Comparison of ENCODE assay signal across 1 cellular context in the genomic region with DNA sequence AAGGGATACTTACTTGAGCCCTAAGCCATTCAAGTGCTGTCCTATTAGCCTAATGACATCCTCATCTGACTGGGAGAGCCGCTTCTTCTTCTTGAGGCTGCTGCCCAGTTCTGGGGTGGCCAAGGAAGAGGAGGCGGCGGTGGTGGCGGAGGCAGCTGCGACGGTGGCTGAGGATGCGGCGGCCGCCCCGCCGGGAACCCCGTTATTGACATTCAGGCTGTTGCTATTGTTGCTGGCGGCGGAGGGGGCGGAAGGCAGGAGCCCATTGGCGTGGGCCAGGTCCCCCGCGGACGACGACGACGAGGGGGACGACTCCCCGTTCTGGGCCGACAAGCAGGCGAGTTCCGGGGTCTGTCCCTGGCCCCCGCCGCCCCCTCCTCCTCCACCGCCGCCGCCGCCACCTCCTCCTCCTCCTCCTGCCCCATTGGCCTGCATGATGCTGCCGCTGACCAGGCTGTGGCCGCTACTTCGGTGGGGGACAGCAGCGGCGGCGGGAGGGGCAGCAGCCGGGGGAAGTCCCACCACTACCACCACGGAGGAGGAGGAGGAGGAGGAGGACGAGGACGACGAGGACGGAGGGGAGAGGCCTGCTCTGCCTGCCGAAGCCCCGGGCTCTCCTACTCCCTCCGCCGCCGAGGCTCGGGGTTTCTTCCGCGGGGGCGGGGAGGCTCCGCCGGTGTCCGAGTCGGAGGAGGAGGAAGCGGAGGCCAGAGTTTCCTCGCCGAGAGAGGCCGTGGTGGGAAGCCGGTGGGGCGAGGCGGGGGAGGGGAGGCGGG.
TF ChIP-seq lines count a peak whose summit lies in the region.

No MANE protein-coding gene starts in this region.

TF ChIP-seq in K562, 482 proteins besides CTCF, POLR2A, EP300 and RAD21 (continued from another document and continues in another):
- TF ChIP-seq NR0B1 (IDR thresholded peaks at IDR 0.05; ENCODE audit: partially characterized antibody) = no peak
- peak; percentile 63 to 68 for TF ChIP-seq MAZ (CRISPR knock-in tag; conservative IDR thresholded peaks at IDR 0.05 in 1 of 2, IDR thresholded peaks at IDR 0.05 in 1 of 2)
- TF ChIP-seq, protein P1, sequence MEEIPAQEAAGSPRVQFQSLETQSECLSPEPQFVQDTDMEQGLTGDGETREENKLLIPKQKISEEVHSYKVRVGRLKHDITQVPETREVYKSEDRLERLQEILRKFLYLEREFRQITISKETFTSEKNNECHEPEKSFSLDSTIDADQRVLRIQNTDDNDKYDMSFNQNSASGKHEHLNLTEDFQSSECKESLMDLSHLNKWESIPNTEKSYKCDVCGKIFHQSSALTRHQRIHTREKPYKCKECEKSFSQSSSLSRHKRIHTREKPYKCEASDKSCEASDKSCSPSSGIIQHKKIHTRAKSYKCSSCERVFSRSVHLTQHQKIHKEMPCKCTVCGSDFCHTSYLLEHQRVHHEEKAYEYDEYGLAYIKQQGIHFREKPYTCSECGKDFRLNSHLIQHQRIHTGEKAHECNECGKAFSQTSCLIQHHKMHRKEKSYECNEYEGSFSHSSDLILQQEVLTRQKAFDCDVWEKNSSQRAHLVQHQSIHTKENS (CRISPR knock-in tag; IDR thresholded peaks at IDR 0.05) = no peak
- peak; percentile 4; the same call in 1 of the 2 replicates for TF ChIP-seq SUPT5H (IDR thresholded peaks at IDR 0.05)
- no peak; the same call in 1 of the 2 replicates for TF ChIP-seq ETV5 (CRISPR knock-in tag; IDR thresholded peaks at IDR 0.05; ENCODE audit: low read depth)
- TF ChIP-seq HDAC6 (IDR thresholded peaks at IDR 0.05; ENCODE audit: low read depth, low read length) = no peak
- no peak for TF ChIP-seq PTRF (tag; IDR thresholded peaks at IDR 0.05)
- TF ChIP-seq BHLHE40 (IDR thresholded peaks at IDR 0.05; ENCODE audit: low read length) = no peak
- TF ChIP-seq, protein P2, sequence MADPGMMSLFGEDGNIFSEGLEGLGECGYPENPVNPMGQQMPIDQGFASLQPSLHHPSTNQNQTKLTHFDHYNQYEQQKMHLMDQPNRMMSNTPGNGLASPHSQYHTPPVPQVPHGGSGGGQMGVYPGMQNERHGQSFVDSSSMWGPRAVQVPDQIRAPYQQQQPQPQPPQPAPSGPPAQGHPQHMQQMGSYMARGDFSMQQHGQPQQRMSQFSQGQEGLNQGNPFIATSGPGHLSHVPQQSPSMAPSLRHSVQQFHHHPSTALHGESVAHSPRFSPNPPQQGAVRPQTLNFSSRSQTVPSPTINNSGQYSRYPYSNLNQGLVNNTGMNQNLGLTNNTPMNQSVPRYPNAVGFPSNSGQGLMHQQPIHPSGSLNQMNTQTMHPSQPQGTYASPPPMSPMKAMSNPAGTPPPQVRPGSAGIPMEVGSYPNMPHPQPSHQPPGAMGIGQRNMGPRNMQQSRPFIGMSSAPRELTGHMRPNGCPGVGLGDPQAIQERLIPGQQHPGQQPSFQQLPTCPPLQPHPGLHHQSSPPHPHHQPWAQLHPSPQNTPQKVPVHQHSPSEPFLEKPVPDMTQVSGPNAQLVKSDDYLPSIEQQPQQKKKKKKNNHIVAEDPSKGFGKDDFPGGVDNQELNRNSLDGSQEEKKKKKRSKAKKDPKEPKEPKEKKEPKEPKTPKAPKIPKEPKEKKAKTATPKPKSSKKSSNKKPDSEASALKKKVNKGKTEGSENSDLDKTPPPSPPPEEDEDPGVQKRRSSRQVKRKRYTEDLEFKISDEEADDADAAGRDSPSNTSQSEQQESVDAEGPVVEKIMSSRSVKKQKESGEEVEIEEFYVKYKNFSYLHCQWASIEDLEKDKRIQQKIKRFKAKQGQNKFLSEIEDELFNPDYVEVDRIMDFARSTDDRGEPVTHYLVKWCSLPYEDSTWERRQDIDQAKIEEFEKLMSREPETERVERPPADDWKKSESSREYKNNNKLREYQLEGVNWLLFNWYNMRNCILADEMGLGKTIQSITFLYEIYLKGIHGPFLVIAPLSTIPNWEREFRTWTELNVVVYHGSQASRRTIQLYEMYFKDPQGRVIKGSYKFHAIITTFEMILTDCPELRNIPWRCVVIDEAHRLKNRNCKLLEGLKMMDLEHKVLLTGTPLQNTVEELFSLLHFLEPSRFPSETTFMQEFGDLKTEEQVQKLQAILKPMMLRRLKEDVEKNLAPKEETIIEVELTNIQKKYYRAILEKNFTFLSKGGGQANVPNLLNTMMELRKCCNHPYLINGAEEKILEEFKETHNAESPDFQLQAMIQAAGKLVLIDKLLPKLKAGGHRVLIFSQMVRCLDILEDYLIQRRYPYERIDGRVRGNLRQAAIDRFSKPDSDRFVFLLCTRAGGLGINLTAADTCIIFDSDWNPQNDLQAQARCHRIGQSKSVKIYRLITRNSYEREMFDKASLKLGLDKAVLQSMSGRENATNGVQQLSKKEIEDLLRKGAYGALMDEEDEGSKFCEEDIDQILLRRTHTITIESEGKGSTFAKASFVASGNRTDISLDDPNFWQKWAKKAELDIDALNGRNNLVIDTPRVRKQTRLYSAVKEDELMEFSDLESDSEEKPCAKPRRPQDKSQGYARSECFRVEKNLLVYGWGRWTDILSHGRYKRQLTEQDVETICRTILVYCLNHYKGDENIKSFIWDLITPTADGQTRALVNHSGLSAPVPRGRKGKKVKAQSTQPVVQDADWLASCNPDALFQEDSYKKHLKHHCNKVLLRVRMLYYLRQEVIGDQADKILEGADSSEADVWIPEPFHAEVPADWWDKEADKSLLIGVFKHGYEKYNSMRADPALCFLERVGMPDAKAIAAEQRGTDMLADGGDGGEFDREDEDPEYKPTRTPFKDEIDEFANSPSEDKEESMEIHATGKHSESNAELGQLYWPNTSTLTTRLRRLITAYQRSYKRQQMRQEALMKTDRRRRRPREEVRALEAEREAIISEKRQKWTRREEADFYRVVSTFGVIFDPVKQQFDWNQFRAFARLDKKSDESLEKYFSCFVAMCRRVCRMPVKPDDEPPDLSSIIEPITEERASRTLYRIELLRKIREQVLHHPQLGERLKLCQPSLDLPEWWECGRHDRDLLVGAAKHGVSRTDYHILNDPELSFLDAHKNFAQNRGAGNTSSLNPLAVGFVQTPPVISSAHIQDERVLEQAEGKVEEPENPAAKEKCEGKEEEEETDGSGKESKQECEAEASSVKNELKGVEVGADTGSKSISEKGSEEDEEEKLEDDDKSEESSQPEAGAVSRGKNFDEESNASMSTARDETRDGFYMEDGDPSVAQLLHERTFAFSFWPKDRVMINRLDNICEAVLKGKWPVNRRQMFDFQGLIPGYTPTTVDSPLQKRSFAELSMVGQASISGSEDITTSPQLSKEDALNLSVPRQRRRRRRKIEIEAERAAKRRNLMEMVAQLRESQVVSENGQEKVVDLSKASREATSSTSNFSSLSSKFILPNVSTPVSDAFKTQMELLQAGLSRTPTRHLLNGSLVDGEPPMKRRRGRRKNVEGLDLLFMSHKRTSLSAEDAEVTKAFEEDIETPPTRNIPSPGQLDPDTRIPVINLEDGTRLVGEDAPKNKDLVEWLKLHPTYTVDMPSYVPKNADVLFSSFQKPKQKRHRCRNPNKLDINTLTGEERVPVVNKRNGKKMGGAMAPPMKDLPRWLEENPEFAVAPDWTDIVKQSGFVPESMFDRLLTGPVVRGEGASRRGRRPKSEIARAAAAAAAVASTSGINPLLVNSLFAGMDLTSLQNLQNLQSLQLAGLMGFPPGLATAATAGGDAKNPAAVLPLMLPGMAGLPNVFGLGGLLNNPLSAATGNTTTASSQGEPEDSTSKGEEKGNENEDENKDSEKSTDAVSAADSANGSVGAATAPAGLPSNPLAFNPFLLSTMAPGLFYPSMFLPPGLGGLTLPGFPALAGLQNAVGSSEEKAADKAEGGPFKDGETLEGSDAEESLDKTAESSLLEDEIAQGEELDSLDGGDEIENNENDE (IDR thresholded peaks at IDR 0.05; ENCODE audit: low read depth, low read length) = no peak
- TF ChIP-seq HBP1 (CRISPR knock-in tag; IDR thresholded peaks at IDR 0.05) = no peak
- no peak for TF ChIP-seq PPARD (CRISPR knock-in tag; IDR thresholded peaks at IDR 0.05)
- no peak for TF ChIP-seq U2AF2 (optimal IDR thresholded peaks at IDR 0.05; ENCODE audit: low read depth, low read length)
- no peak for TF ChIP-seq ZNF133 (CRISPR knock-in tag; IDR thresholded peaks at IDR 0.05)
- TF ChIP-seq, protein P3, sequence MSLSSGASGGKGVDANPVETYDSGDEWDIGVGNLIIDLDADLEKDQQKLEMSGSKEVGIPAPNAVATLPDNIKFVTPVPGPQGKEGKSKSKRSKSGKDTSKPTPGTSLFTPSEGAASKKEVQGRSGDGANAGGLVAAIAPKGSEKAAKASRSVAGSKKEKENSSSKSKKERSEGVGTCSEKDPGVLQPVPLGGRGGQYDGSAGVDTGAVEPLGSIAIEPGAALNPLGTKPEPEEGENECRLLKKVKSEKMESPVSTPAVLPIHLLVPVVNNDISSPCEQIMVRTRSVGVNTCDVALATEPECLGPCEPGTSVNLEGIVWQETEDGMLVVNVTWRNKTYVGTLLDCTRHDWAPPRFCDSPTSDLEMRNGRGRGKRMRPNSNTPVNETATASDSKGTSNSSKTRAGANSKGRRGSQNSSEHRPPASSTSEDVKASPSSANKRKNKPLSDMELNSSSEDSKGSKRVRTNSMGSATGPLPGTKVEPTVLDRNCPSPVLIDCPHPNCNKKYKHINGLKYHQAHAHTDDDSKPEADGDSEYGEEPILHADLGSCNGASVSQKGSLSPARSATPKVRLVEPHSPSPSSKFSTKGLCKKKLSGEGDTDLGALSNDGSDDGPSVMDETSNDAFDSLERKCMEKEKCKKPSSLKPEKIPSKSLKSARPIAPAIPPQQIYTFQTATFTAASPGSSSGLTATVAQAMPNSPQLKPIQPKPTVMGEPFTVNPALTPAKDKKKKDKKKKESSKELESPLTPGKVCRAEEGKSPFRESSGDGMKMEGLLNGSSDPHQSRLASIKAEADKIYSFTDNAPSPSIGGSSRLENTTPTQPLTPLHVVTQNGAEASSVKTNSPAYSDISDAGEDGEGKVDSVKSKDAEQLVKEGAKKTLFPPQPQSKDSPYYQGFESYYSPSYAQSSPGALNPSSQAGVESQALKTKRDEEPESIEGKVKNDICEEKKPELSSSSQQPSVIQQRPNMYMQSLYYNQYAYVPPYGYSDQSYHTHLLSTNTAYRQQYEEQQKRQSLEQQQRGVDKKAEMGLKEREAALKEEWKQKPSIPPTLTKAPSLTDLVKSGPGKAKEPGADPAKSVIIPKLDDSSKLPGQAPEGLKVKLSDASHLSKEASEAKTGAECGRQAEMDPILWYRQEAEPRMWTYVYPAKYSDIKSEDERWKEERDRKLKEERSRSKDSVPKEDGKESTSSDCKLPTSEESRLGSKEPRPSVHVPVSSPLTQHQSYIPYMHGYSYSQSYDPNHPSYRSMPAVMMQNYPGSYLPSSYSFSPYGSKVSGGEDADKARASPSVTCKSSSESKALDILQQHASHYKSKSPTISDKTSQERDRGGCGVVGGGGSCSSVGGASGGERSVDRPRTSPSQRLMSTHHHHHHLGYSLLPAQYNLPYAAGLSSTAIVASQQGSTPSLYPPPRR (CRISPR knock-in tag; IDR thresholded peaks at IDR 0.05; ENCODE audit: borderline replicate concordance) = no peak
- TF ChIP-seq ESRRA (IDR thresholded peaks at IDR 0.05; ENCODE audit: borderline replicate concordance, low read depth) = no peak
- TF ChIP-seq ERF (CRISPR knock-in tag; IDR thresholded peaks at IDR 0.05) = peak; percentile 65; the same call in 1 of the 2 replicates
- TF ChIP-seq ETS1 (conservative IDR thresholded peaks at IDR 0.05; ENCODE audit: control insufficient read depth, low read depth, low read length) = no peak; the same call in 1 of the 2 replicates
- no peak for TF ChIP-seq DPF2 (IDR thresholded peaks at IDR 0.05)
- no peak for TF ChIP-seq DACH1 (IDR thresholded peaks at IDR 0.05; ENCODE audit: partially characterized antibody)
- no peak for TF ChIP-seq MYNN (IDR thresholded peaks at IDR 0.05)
- no peak for TF ChIP-seq MYNN (CRISPR knock-in tag; IDR thresholded peaks at IDR 0.05)
- no peak for TF ChIP-seq SIN3B (IDR thresholded peaks at IDR 0.05; ENCODE audit: low read depth)
- TF ChIP-seq RAD51 (IDR thresholded peaks at IDR 0.05; ENCODE audit: borderline replicate concordance, low read depth) = no peak
- TF ChIP-seq ZNF175 (CRISPR knock-in tag; IDR thresholded peaks at IDR 0.05; ENCODE audit: low read depth) = no peak
- TF ChIP-seq MCM2 (IDR thresholded peaks at IDR 0.05; ENCODE audit: low read depth) = no peak
